In the genomic region with DNA sequence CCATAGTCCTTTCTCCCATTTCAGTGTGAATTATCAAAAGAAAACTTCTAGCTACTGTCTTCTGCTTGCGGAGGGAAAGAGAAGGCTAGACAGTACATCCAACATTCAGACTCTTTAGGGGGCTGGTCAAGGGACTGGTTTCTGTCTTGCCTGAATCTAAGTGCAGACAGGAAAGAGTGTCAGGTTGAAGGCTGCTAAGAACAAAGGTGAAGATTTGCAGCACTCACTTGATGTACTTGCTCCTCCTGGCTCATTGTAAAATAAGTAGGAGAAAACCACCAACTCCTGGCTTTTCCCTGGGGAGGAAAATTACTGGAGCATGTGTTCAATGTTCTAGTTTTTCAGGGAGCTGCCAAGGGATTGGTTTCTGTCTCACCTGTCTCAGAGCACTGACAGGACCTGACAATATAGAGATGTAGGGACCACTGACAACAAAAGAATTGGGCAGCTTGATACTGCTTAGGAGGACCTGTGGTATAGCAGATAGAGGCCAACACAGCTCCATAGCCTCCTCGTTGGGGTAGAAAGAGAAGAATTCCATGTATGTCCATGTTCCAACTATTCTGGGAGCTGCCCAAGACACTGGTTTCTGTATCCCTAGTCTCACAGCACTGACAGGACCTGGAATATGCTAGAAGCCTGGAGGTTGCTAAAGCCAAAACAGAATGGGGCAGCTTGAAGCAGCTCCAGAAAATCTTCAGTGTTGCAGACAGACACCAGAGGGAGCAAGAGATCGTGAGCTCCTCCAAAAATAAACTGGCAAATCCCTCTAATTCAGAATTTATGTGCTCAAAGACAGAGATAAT, we compare ENCODE assay signal across 8 cellular contexts. TPM values are rescaled to one million over a fixed set of nuclear protein-coding genes. Genes with fewer than 3 reads are reported as not detected.
DNase-seq lines count a peak whose midpoint lies in the region; ATAC-seq and TF ChIP-seq lines count a peak whose summit lies in the region.

No MANE protein-coding gene starts in this region.

- H3K9me3 Mint-ChIP-seq in Calu3 (ENCODE audit: low read depth, unreplicated experiment), result no peaks in the 10 kb centered on the region
- peaks cover 2% of the 10 kb centered on the region for H3K9me3 Mint-ChIP-seq in GM23338
- no peaks in the 10 kb centered on the region for H3K9me3 Mint-ChIP-seq in stimulated activated naive B cell treated with anti-CD40 and anti-IgM and Interleukin-4, amounts not matched to agents 10 μg/mL and 1 μg/mL and 100 μg/mL, for 72 hours

- H3K79me2 ChIP-seq in GM23338 (replicated peaks; ENCODE audit: insufficient read depth), result no peaks in the 10 kb centered on the region

- H4K20me1 ChIP-seq in GM23338 (replicated peaks; ENCODE audit: insufficient read depth), result no peaks in the 10 kb centered on the region

- H3F3A ChIP-seq in GM23338 (replicated peaks; ENCODE audit: low read depth), result no peaks in the 10 kb centered on the region

- H3K27ac ChIP-seq in GM23338 (ENCODE audit: low read depth), result no peak overlapping the region

- H3K4me1 ChIP-seq in GM23338 (ENCODE audit: insufficient read depth), result peaks cover 10% of the 10 kb centered on the region

- DNase-seq in Calu3 (peak; percentile 27), GM23338 (ENCODE audit: low spot score) (peak; percentile 81), RPMI7951 (ENCODE audit: low read depth) (peak; percentile 45), glomerular endothelial cell (ENCODE audit: extremely low read depth, low read depth, low spot score) (peak; percentile 22), 8988T (no peak), NCI-H2196 (lab: John Stamatoyannopoulos, UW; ENCODE audit: unreplicated experiment) (no peak)
- no peak for DNase-seq in stimulated activated naive B cell treated with anti-CD40 and anti-IgM and Interleukin-4, amounts not matched to agents 10 μg/mL and 1 μg/mL and 100 μg/mL, for 72 hours
- DNase-seq in NK-92 treated with Interleukin-12 subunit alpha and Interleukin-12 subunit beta, amount 100 ng/mL, for 24 hours (lab: John Stamatoyannopoulos, UW), result no peak

- CTCF ChIA-PET in Calu3 (lab: Charles Lee), result interaction anchor here (1.3 to 1.5 kb wide), 3 partner anchors 15 to 83 kb away, joined by 8 to 14 read pairs (median 11); no protein-coding TSS in a partner anchor

- TF ChIP-seq CTCF in Calu3 (IDR thresholded peaks at IDR 0.05; ENCODE audit: unreplicated experiment) (peak; percentile 45), GM23338 (conservative IDR thresholded peaks at IDR 0.05; ENCODE audit: low read depth in 2 of 2) (peak; percentile 72 to 75)

- H3K4me3 Mint-ChIP-seq in Calu3 (ENCODE audit: low read depth, unreplicated experiment) (no peak overlapping the region), GM23338 (no peak overlapping the region)
- H3K4me3 Mint-ChIP-seq in stimulated activated naive B cell treated with anti-CD40 and anti-IgM and Interleukin-4, amounts not matched to agents 10 μg/mL and 1 μg/mL and 100 μg/mL, for 72 hours, result no peak overlapping the region

- no peak overlapping the region for H3K4me2 ChIP-seq in GM23338

- H3K27ac Mint-ChIP-seq in Calu3 (ENCODE audit: unreplicated experiment), result no peak overlapping the region
- no peak overlapping the region for H3K27ac Mint-ChIP-seq in GM23338
- H3K27ac Mint-ChIP-seq in stimulated activated naive B cell treated with anti-CD40 and anti-IgM and Interleukin-4, amounts not matched to agents 10 μg/mL and 1 μg/mL and 100 μg/mL, for 72 hours, result no peak overlapping the region

- intact Hi-C loops in Calu3 (cut with micrococcal nuclease; ENCODE audit: unreplicated experiment), result loop anchor here (1.0 to 2.0 kb wide), 3 partner anchors 27 to 140 kb away; no protein-coding TSS in a partner anchor

- ATAC-seq in GM23338, result peak; percentile 93
- ATAC-seq in stimulated activated naive B cell treated with anti-CD40 and anti-IgM and Interleukin-4, amounts not matched to agents 10 μg/mL and 1 μg/mL and 100 μg/mL, for 72 hours (replicated peaks), result peak; percentile 38 to 41

- no peak overlapping the region for H3K4me3 ChIP-seq in GM23338

- H3K27me3 ChIP-seq in GM23338 (ENCODE audit: insufficient read depth), result no peaks in the 10 kb centered on the region

- H3K36me3 Mint-ChIP-seq in Calu3 (ENCODE audit: insufficient read depth, unreplicated experiment), result no peaks in the 10 kb centered on the region
- H3K36me3 Mint-ChIP-seq in GM23338 (ENCODE audit: low read depth), result peaks cover 2% of the 10 kb centered on the region
- no peaks in the 10 kb centered on the region for H3K36me3 Mint-ChIP-seq in stimulated activated naive B cell treated with anti-CD40 and anti-IgM and Interleukin-4, amounts not matched to agents 10 μg/mL and 1 μg/mL and 100 μg/mL, for 72 hours

- H3K9me2 ChIP-seq in GM23338 (ENCODE audit: insufficient read depth), result no peaks in the 10 kb centered on the region

- H3K27me3 Mint-ChIP-seq in Calu3 (ENCODE audit: unreplicated experiment) (peaks cover 28% of the 10 kb centered on the region), GM23338 (ENCODE audit: insufficient read depth, low read depth, poor library complexity) (peaks cover 3% of the 10 kb centered on the region)
- peaks cover 7 to 31% of the 10 kb centered on the region in 2 donors for H3K27me3 Mint-ChIP-seq in stimulated activated naive B cell treated with anti-CD40 and anti-IgM and Interleukin-4, amounts not matched to agents 10 μg/mL and 1 μg/mL and 100 μg/mL, for 72 hours

- BruUV-seq in Calu3 (replicated peaks; lab: Mats Ljungman, UMichigan), result no TSS peak

- H3K36me3 ChIP-seq in GM23338 (ENCODE audit: insufficient read depth), result no peaks in the 10 kb centered on the region

- no peak overlapping the region for H2AFZ ChIP-seq in GM23338

- H3K4me1 Mint-ChIP-seq in Calu3 (ENCODE audit: low read depth, unreplicated experiment) (no peaks in the 10 kb centered on the region), GM23338 (peaks cover 11% of the 10 kb centered on the region)
- H3K4me1 Mint-ChIP-seq in stimulated activated naive B cell treated with anti-CD40 and anti-IgM and Interleukin-4, amounts not matched to agents 10 μg/mL and 1 μg/mL and 100 μg/mL, for 72 hours, result no peaks in the 10 kb centered on the region

TF ChIP-seq in GM23338, 12 proteins besides CTCF, POLR2A, EP300 and RAD21:
- TF ChIP-seq, protein P1, sequence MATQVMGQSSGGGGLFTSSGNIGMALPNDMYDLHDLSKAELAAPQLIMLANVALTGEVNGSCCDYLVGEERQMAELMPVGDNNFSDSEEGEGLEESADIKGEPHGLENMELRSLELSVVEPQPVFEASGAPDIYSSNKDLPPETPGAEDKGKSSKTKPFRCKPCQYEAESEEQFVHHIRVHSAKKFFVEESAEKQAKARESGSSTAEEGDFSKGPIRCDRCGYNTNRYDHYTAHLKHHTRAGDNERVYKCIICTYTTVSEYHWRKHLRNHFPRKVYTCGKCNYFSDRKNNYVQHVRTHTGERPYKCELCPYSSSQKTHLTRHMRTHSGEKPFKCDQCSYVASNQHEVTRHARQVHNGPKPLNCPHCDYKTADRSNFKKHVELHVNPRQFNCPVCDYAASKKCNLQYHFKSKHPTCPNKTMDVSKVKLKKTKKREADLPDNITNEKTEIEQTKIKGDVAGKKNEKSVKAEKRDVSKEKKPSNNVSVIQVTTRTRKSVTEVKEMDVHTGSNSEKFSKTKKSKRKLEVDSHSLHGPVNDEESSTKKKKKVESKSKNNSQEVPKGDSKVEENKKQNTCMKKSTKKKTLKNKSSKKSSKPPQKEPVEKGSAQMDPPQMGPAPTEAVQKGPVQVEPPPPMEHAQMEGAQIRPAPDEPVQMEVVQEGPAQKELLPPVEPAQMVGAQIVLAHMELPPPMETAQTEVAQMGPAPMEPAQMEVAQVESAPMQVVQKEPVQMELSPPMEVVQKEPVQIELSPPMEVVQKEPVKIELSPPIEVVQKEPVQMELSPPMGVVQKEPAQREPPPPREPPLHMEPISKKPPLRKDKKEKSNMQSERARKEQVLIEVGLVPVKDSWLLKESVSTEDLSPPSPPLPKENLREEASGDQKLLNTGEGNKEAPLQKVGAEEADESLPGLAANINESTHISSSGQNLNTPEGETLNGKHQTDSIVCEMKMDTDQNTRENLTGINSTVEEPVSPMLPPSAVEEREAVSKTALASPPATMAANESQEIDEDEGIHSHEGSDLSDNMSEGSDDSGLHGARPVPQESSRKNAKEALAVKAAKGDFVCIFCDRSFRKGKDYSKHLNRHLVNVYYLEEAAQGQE (IDR thresholded peaks at IDR 0.05; ENCODE audit: unreplicated experiment), result no peak
- TF ChIP-seq, protein P2, sequence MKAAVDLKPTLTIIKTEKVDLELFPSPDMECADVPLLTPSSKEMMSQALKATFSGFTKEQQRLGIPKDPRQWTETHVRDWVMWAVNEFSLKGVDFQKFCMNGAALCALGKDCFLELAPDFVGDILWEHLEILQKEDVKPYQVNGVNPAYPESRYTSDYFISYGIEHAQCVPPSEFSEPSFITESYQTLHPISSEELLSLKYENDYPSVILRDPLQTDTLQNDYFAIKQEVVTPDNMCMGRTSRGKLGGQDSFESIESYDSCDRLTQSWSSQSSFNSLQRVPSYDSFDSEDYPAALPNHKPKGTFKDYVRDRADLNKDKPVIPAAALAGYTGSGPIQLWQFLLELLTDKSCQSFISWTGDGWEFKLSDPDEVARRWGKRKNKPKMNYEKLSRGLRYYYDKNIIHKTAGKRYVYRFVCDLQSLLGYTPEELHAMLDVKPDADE (IDR thresholded peaks at IDR 0.05), result no peak
- TF ChIP-seq POLR2AphosphoS5 (IDR thresholded peaks at IDR 0.05; ENCODE audit: low read depth), result no peak

RNA-seq across cellular contexts. Expression of a gene that starts 39.7 kb away (rescaled TPM):
- not detected in 2 replicates for total RNA-seq in Calu3 (2022)
- not detected in 2 replicates for total RNA-seq in GM23338 (2014; rRNA removed; shearing (Covaris generic))
- not detected in 2 replicates for polyA plus RNA-seq in GM23338 (2016; fragmentation: Nextera tagmentation; extraction: Ambion mirVana)
- 0.12 TPM in 1 of 2 replicates, not detected in the other for total RNA-seq in RPMI7951 (2014; rRNA removed; shearing (Covaris generic))
- not detected in 2 replicates for total RNA-seq in glomerular endothelial cell

RNA-seq across cellular contexts. Expression of a gene that starts 41.1 kb away (rescaled TPM):
- total RNA-seq in Calu3 (2022), result not detected in 2 replicates
- not detected in 2 replicates for total RNA-seq in GM23338 (2014; rRNA removed; shearing (Covaris generic))
- not detected in 2 replicates for polyA plus RNA-seq in GM23338 (2016; fragmentation: Nextera tagmentation; extraction: Ambion mirVana)
- 0.12 TPM in 1 of 2 replicates, not detected in the other for total RNA-seq in RPMI7951 (2014; rRNA removed; shearing (Covaris generic))
- not detected in 2 replicates for total RNA-seq in glomerular endothelial cell

Comparison
In these comparisons a context has a peak if more than half of its experiments do, and no peak if none do; other contexts are left out.
1. DNase-seq: peak in Calu3 (single experiment), GM23338 (single experiment), RPMI7951 (single experiment) and glomerular endothelial cell (single experiment); none in stimulated activated naive B cell treated with anti-CD40 and anti-IgM and Interleukin-4, amounts not matched to agents 10 μg/mL and 1 μg/mL and 100 μg/mL, for 72 hours (single experiment), 8988T (single experiment), NCI-H2196 (single experiment) and NK-92 treated with Interleukin-12 subunit alpha and Interleukin-12 subunit beta, amount 100 ng/mL, for 24 hours (single experiment).